8 cellular contexts compared by ENCODE assay signal in genomic region chr11:74398244-74399159, GRCh38. TPM values are rescaled to one million over a fixed set of nuclear protein-coding genes. Genes with fewer than 3 reads are reported as not detected.
DNase-seq lines count a peak whose midpoint lies in the region; TF ChIP-seq lines count a peak whose summit lies in the region.

Gene PGM2L1, minus strand, starts transcription at chr11:74398433. Its CDS starts 272 bp downstream, at chr11:74398161.

- 0 out of 2 replicates have a peak, but pooled peaks cover 2% of the 10 kb centered on the region for H3K27me3 ChIP-seq in HAP-1 (ENCODE audit: low read depth)
- no peaks in the 10 kb centered on the region for H3K27me3 ChIP-seq in MG63

- peaks cover 8% of the 10 kb centered on the region for H3K4me1 ChIP-seq in HAP-1

- H3K27me3 Mint-ChIP-seq in nephron progenitor cell (ENCODE audit: low read depth, poor library complexity), result peaks cover 5% of the 10 kb centered on the region
- no peaks in the 10 kb centered on the region for H3K27me3 Mint-ChIP-seq in stimulated activated naive CD8-positive, alpha-beta T cell treated with anti-CD3 and anti-CD28 coated beads, Interleukin-15, Interleukin-2, amounts not matched to agents 100 ng/mL and 50 ng/mL, for 24 hours

- no peaks in the 10 kb centered on the region for H3K9me3 ChIP-seq in HAP-1
- H3K9me3 ChIP-seq in MG63, result no peaks in the 10 kb centered on the region

- peaks cover 13% of the 10 kb centered on the region for H3K4me1 Mint-ChIP-seq in nephron progenitor cell
- peaks cover 33% of the 10 kb centered on the region for H3K4me1 Mint-ChIP-seq in stimulated activated naive CD8-positive, alpha-beta T cell treated with anti-CD3 and anti-CD28 coated beads, Interleukin-15, Interleukin-2, amounts not matched to agents 100 ng/mL and 50 ng/mL, for 24 hours (ENCODE audit: low read depth)

- H3K36me3 ChIP-seq in HAP-1 (replicated peaks), result no peaks in the 10 kb centered on the region; the same call in 1 of the 2 replicates
- no peaks in the 10 kb centered on the region for H3K36me3 ChIP-seq in MG63

- peak; percentile 96 for DNase-seq in G401 (ENCODE audit: low spot score)
- DNase-seq in HAP-1 (ENCODE audit: low spot score in 2 of 2), result peak; percentile 95 to 97
- DNase-seq in MG63, result peak; percentile 92
- DNase-seq in SHP77 (lab: John Stamatoyannopoulos, UW), result peak; percentile 98 to 99
- peak; percentile 80 for DNase-seq in activated gamma-delta T cell (lab: John Stamatoyannopoulos, UW)
- DNase-seq in fibroblast of villous mesenchyme (ENCODE audit: low read depth), result peak; percentile 94
- DNase-seq in nephron progenitor cell, result peak; percentile 92

- H3K27ac Mint-ChIP-seq in nephron progenitor cell, result peak within 1 kb of the TSS; percentile 99
- peak within 1 kb of the TSS; percentile 99 for H3K27ac Mint-ChIP-seq in stimulated activated naive CD8-positive, alpha-beta T cell treated with anti-CD3 and anti-CD28 coated beads, Interleukin-15, Interleukin-2, amounts not matched to agents 100 ng/mL and 50 ng/mL, for 24 hours

- no peak for TF ChIP-seq CTCF in fibroblast of villous mesenchyme (IDR thresholded peaks at IDR 0.05; ENCODE audit: insufficient read depth, low read depth, low read length)
- no peak for TF ChIP-seq CTCF in nephron progenitor cell (IDR thresholded peaks at IDR 0.05)

- in situ Hi-C loops in G401 (cut with HindIII; ENCODE audit: low sequenced_read_pairs) (no loop called here), HAP-1 (cut with MboI; ENCODE audit: low sequenced_read_pairs) (no loop called here)

- H3K4me3 Mint-ChIP-seq in nephron progenitor cell, result peak within 1 kb of the TSS; percentile 96
- peak within 1 kb of the TSS; percentile 98 for H3K4me3 Mint-ChIP-seq in stimulated activated naive CD8-positive, alpha-beta T cell treated with anti-CD3 and anti-CD28 coated beads, Interleukin-15, Interleukin-2, amounts not matched to agents 100 ng/mL and 50 ng/mL, for 24 hours

- H3K4me3 ChIP-seq in HAP-1 (peak within 1 kb of the TSS; percentile 96), MG63 (peak within 1 kb of the TSS; percentile 94), fibroblast of villous mesenchyme (ENCODE audit: low read depth, low read length) (peak within 1 kb of the TSS; percentile 92)

- H3K9me3 Mint-ChIP-seq in nephron progenitor cell, result no peaks in the 10 kb centered on the region
- H3K9me3 Mint-ChIP-seq in stimulated activated naive CD8-positive, alpha-beta T cell treated with anti-CD3 and anti-CD28 coated beads, Interleukin-15, Interleukin-2, amounts not matched to agents 100 ng/mL and 50 ng/mL, for 24 hours, result no peaks in the 10 kb centered on the region

- no peaks in the 10 kb centered on the region for H3K36me3 Mint-ChIP-seq in nephron progenitor cell (ENCODE audit: low read depth)
- H3K36me3 Mint-ChIP-seq in stimulated activated naive CD8-positive, alpha-beta T cell treated with anti-CD3 and anti-CD28 coated beads, Interleukin-15, Interleukin-2, amounts not matched to agents 100 ng/mL and 50 ng/mL, for 24 hours (ENCODE audit: low read depth), result no peaks in the 10 kb centered on the region

RNA-seq across cellular contexts. Expression of gene PGM2L1, which starts in this region (rescaled TPM):
- total RNA-seq in G401 (2014; rRNA removed; shearing (Covaris generic)), result 6.2 and 9.5 TPM in 2 replicates
- total RNA-seq in MG63 (2014; rRNA removed; shearing (Covaris generic); ENCODE audit: low replicate concordance), result 0.39 and 0.92 TPM in 2 replicates
- total RNA-seq in fibroblast of villous mesenchyme, result 2.6 and 6.1 TPM in 2 replicates

Comparison
In these comparisons a context has a peak if more than half of its experiments do, and no peak if none do; other contexts are left out.
1. Peak in every context shown above with its lines: DNase-seq and H3K4me3 ChIP-seq.
2. Peak in DNase-seq and H3K4me3 ChIP-seq in MG63; RNA of the gene not detected or under 1 TPM.